10 cellular contexts compared by ENCODE assay signal in the genomic region with DNA sequence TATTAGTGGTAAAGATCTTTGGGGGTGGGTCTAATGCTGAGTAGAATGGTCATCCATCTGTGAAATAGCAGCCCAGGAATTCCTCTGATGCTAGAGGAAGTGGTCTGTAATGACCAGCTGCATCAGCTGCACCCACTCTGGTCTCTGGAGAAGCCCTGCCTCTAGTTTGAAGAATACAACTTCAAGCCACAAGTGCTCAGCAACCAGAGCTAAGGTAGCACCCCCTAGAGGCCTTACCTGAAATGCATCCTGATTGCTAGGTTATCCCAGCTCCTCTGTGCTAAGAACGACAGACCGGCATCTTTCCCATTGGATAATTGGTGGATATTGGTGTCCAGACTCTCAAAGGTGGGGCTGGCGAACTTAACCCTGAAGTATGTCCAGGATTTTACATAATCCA. TPM values are rescaled to one million over a fixed set of nuclear protein-coding genes. Genes with fewer than 3 reads are reported as not detected.
A peak's percentile ranks its signal among the peaks of the same experiment; 100 is the strongest.
DNase-seq lines count a peak whose midpoint lies in the region; ATAC-seq and TF ChIP-seq lines count a peak whose summit lies in the region.
"Had no signal": no experiment of that assay in that cellular context is flagged by ENCODE, and none has a peak within 500 bp of the region (broad histone marks: within the 10 kb centered on the region; RNA-seq: fewer than 3 reads in every experiment).

No MANE protein-coding gene starts in this region.

- no peaks in the 10 kb centered on the region for H3K79me2 ChIP-seq in PC-9 (ENCODE audit: low read depth)

- no peak overlapping the region for H3K4me3 ChIP-seq in left ventricle myocardium inferior
- no peak overlapping the region for H3K4me3 ChIP-seq in right cardiac atrium (ENCODE audit: low read length)
- no peak overlapping the region for H3K4me3 ChIP-seq in PC-9
- H3K4me3 ChIP-seq in fibroblast of villous mesenchyme (ENCODE audit: low read depth, low read length): no peak overlapping the region
- no peak overlapping the region for H3K4me3 ChIP-seq in upper lobe of left lung
- no peak overlapping the region for H3K4me3 ChIP-seq in prostate gland
- H3K4me3 ChIP-seq: pancreas had no signal

- no peaks in the 10 kb centered on the region for H4K20me1 ChIP-seq in PC-9 (ENCODE audit: insufficient read depth)

- POLR2A ChIA-PET in PC-9 (lab: Charles Lee; ENCODE audit: unreplicated experiment): no interaction called here

- no peaks in the 10 kb centered on the region for H3K9me2 ChIP-seq in PC-9 (ENCODE audit: insufficient read depth)

- 69% methylated on average over 3 of the region's 3 CpGs for WGBS in right cardiac atrium
- 88 to 93% methylated on average over 3 of the region's 3 CpGs for WGBS in upper lobe of left lung, 2 donors
- 92% methylated on average over 3 of the region's 3 CpGs for WGBS in prostate gland

- TF ChIP-seq POLR2A in upper lobe of left lung (IDR thresholded peaks at IDR 0.05): no peak
- no peak for TF ChIP-seq POLR2A in prostate gland (IDR thresholded peaks at IDR 0.05)

- H3K36me3 ChIP-seq in left ventricle myocardium inferior (no peaks in the 10 kb centered on the region), PC-9 (ENCODE audit: low read depth) (no peaks in the 10 kb centered on the region), upper lobe of left lung (no peaks in the 10 kb centered on the region), prostate gland (no peaks in the 10 kb centered on the region)
- H3K36me3 ChIP-seq: pancreas had no signal

- H3K27me3 ChIP-seq in left ventricle myocardium inferior (ENCODE audit: low read depth) (peaks cover 32% of the 10 kb centered on the region), right cardiac atrium (ENCODE audit: control insufficient read depth, insufficient read depth) (peaks cover 2% of the 10 kb centered on the region), PC-9 (ENCODE audit: insufficient read depth, low read depth) (no peaks in the 10 kb centered on the region), upper lobe of left lung (no peaks in the 10 kb centered on the region), prostate gland (replicated peaks; ENCODE audit: insufficient read depth) (no peaks in the 10 kb centered on the region)
- H3K27me3 ChIP-seq: pancreas had no signal

- ATAC-seq in right cardiac atrium: no peak
- ATAC-seq in upper lobe of left lung (ENCODE audit: low FRiP score in 2 of 2): peak in 1 of 2 donors; percentile 24

- H3K27ac ChIP-seq in left ventricle myocardium inferior (replicated peaks) (no peak overlapping the region), right cardiac atrium (ENCODE audit: low read length) (no peak overlapping the region), PC-9 (no peak overlapping the region), upper lobe of left lung (no peak overlapping the region), prostate gland (no peak overlapping the region)
- H3K27ac ChIP-seq: pancreas had no signal

- no peak overlapping the region for H2AFZ ChIP-seq in PC-9

- TF ChIP-seq CTCF in left ventricle myocardium inferior (IDR thresholded peaks at IDR 0.05; ENCODE audit: borderline replicate concordance) (peak; percentile 19), PC-9 (conservative IDR thresholded peaks at IDR 0.05) (peak; percentile 69), fibroblast of villous mesenchyme (IDR thresholded peaks at IDR 0.05; ENCODE audit: insufficient read depth, low read depth, low read length) (peak; percentile 55), upper lobe of left lung (IDR thresholded peaks at IDR 0.05) (peak in 5 of 6 experiments; percentile 15 to 39 (median 33)), prostate gland (IDR thresholded peaks at IDR 0.05) (no peak)

- no peak for TF ChIP-seq EP300 in upper lobe of left lung (IDR thresholded peaks at IDR 0.05)

- H3F3A ChIP-seq in PC-9 (ENCODE audit: insufficient read depth, low read depth): no peaks in the 10 kb centered on the region

- DNase-seq in left ventricle myocardium inferior (no peak), right cardiac atrium (no peak), PC-9 (no peak), fibroblast of villous mesenchyme (ENCODE audit: low read depth) (no peak), upper lobe of left lung (no peak), NCI-H2107 (lab: John Stamatoyannopoulos, UW) (no peak), prostate gland (ENCODE audit: low spot score) (no peak), NOMO-1 treated with dmso at 0.1 percent for 144 hours (lab: John Stamatoyannopoulos, UW; ENCODE audit: unreplicated experiment) (no peak)
- DNase-seq: pancreas, T-helper 9 cell had no signal

- CTCF ChIA-PET in PC-9 (lab: Charles Lee): interaction anchor here (0.6 to 0.7 kb wide), 2 partner anchors 70 to 595 kb away, joined by 8 to 10 read pairs; no protein-coding TSS in a partner anchor

- H3K4me1 ChIP-seq in left ventricle myocardium inferior (no peaks in the 10 kb centered on the region), right cardiac atrium (ENCODE audit: control insufficient read depth, insufficient read depth, low read length) (no peaks in the 10 kb centered on the region), PC-9 (replicated peaks; ENCODE audit: insufficient read depth) (no peaks in the 10 kb centered on the region), upper lobe of left lung (peaks cover 0 to 10% (median 6%) of the 10 kb centered on the region in 4 donors), prostate gland (replicated peaks) (no peaks in the 10 kb centered on the region)
- H3K4me1 ChIP-seq: pancreas had no signal

- BruUV-seq in PC-9 (replicated peaks; lab: Mats Ljungman, UMichigan): no TSS peak

- intact Hi-C loops in left ventricle myocardium inferior (cut with micrococcal nuclease): no loop called here
- intact Hi-C loops in right cardiac atrium (cut with DNase I): no loop called here
- intact Hi-C loops in PC-9 (cut with micrococcal nuclease; ENCODE audit: unreplicated experiment): no loop called here
- intact Hi-C loops in prostate gland (cut with DNase I): no loop called here

- no peak overlapping the region for H3K4me2 ChIP-seq in PC-9

- H3K9me3 ChIP-seq in left ventricle myocardium inferior (replicated peaks): peaks cover 10% of the 10 kb centered on the region
- no peaks in the 10 kb centered on the region for H3K9me3 ChIP-seq in right cardiac atrium (ENCODE audit: control insufficient read depth, low read length)
- H3K9me3 ChIP-seq in PC-9 (ENCODE audit: insufficient read depth, low read depth): no peaks in the 10 kb centered on the region
- peaks cover 0 to 5% (median 0%) of the 10 kb centered on the region in 4 donors for H3K9me3 ChIP-seq in upper lobe of left lung
- no peaks in the 10 kb centered on the region for H3K9me3 ChIP-seq in prostate gland
- H3K9me3 ChIP-seq: pancreas had no signal

RNA-seq across cellular contexts. Expression of a gene that starts 58.2 kb away (rescaled TPM):
- total RNA-seq in left ventricle myocardium inferior (0.03 TPM), right cardiac atrium (not detected), PC-9 (2021) (not detected in 2 replicates), fibroblast of villous mesenchyme (under 0.01 and 0.32 TPM in 2 replicates), upper lobe of left lung (under 1 TPM in 4 of 6 donors, not detected in 2; under 0.01 to 0.24 (median 0.15) TPM), prostate gland (1 to 10 TPM in 1 of 2 donors, under 1 TPM in 1; 0.36 to 3.6 TPM)
- polyA plus RNA-seq in right cardiac atrium: not detected
- total RNA-seq: pancreas had no signal
- polyA plus RNA-seq: pancreas had no signal

Comparison
In these comparisons a context has a peak if more than half of its experiments do, and no peak if none do; other contexts are left out.
1. CTCF ChIP-seq: peak in left ventricle myocardium inferior (single experiment), PC-9 (single experiment), fibroblast of villous mesenchyme (single experiment) and upper lobe of left lung (5 of 6); none in prostate gland (0 of 4).